8 cellular contexts compared by ENCODE assay signal in genomic region chr6:30544666-30545272, GRCh38. TPM values are rescaled to one million over a fixed set of nuclear protein-coding genes. Genes with fewer than 3 reads are reported as not detected.
DNase-seq lines count a peak whose midpoint lies in the region; ATAC-seq and TF ChIP-seq lines count a peak whose summit lies in the region.

No MANE protein-coding gene starts in this region.

- no peak overlapping the region for H3K9ac ChIP-seq in HCT116 (ENCODE audit: low read length)

- peaks cover 7% of the 10 kb centered on the region for H3K27me3 Mint-ChIP-seq in brain

- peak; percentile 48 for TF ChIP-seq RAD21 in HCT116 (IDR thresholded peaks at IDR 0.05; ENCODE audit: low read depth)

- no peaks in the 10 kb centered on the region for H3K27me3 ChIP-seq in HCT116 (ENCODE audit: insufficient read depth, low read length)
- no peaks in the 10 kb centered on the region for H3K27me3 ChIP-seq in stomach

- intact Hi-C loops in HCT116 (cut with micrococcal nuclease) (loop anchor here (1.0 to 5.0 kb wide), 2 partner anchors 61 to 188 kb away; no protein-coding TSS in a partner anchor), stomach (cut with DNase I; ENCODE audit: low total_unique reads) (loop anchor here (5.0 to 10.0 kb wide), 2 partner anchors 50 to 62 kb away; no protein-coding TSS in a partner anchor)

- H3K9me3 Mint-ChIP-seq in brain = no peaks in the 10 kb centered on the region

- ATAC-seq in HCT116 = peak; percentile 68
- ATAC-seq in HG02840 (IDR thresholded peaks at IDR 0.05; ENCODE audit: low FRiP score, unreplicated experiment) = no peak

- CTCF ChIA-PET in HCT116 (lab: Charles Lee) = interaction anchor here (0.6 to 2.4 kb wide), 26 partner anchors 8 to 543 kb away, joined by 3 to 28 read pairs (median 5); partner anchors contain the start of genes ABCF1, GNL1, MDC1 and PRR3

- H3K27ac ChIP-seq in HCT116 (ENCODE audit: low read depth, low read length) (no peak overlapping the region), stomach (no peak overlapping the region)

- no peak for TF ChIP-seq POLR2A in HCT116 (IDR thresholded peaks at IDR 0.05; ENCODE audit: borderline replicate concordance, extremely low read depth, insufficient read depth, insufficient read length)
- TF ChIP-seq POLR2A in stomach (IDR thresholded peaks at IDR 0.05) = no peak

- no peak for TF ChIP-seq EP300 in stomach (IDR thresholded peaks at IDR 0.05)

- no peak overlapping the region for H2AFZ ChIP-seq in HCT116 (ENCODE audit: low read depth, low read length, poor library complexity, severe bottlenecking)

- peaks cover 13% of the 10 kb centered on the region for H3K36me3 Mint-ChIP-seq in brain

- H3K79me2 ChIP-seq in HCT116 (ENCODE audit: insufficient read depth, low read length) = no peaks in the 10 kb centered on the region

- DNase-seq in DMS 273 treated with DMSO at 0.1 percent for 48 hours (lab: John Stamatoyannopoulos, UW) (peak; percentile 40), HCT116 (ENCODE audit: low read depth, low spot score) (peak; percentile 36), NCI-H82 (lab: John Stamatoyannopoulos, UW) (peak; percentile 64), iris pigment epithelial cell (ENCODE audit: low read depth) (peak; percentile 78), stomach (no peak)
- no peak for DNase-seq in effector CD8-positive, alpha-beta T cell (lab: John Stamatoyannopoulos, UW)

- H3K4me1 ChIP-seq in HCT116 (ENCODE audit: control insufficient read depth in 1 of 2, insufficient read depth in 2 of 2, low read length in 2 of 2) (peaks cover 0 to 10% of the 10 kb centered on the region in 2 experiments; a peak in 2 of 4 replicates), stomach (peaks cover 8 to 25% (median 9%) of the 10 kb centered on the region in 4 donors)

- peak overlapping the region in 2 of 5 experiments; percentile 4 to 58 for H3K4me3 Mint-ChIP-seq in brain

- no peaks in the 10 kb centered on the region for H4K20me1 ChIP-seq in HCT116 (ENCODE audit: insufficient read depth)

- 26 to 33% (median 28%) methylated on average over 6 of the region's 6 CpGs for WGBS in stomach, 5 donors

- peak overlapping the region; percentile 22 to 60 (median 56) for H3K27ac Mint-ChIP-seq in brain

- H3K4me2 ChIP-seq in HCT116 (ENCODE audit: low read length) = no peak overlapping the region

- H3K9me3 ChIP-seq in HCT116 (ENCODE audit: control insufficient read depth in 1 of 2, insufficient read depth in 1 of 2, low read depth in 1 of 2, low read length in 2 of 2) (no peaks in the 10 kb centered on the region), stomach (no peaks in the 10 kb centered on the region)

- RAD21 ChIA-PET in HCT116 (lab: Charles Lee; ENCODE audit: low non-redundant PET in 1 of 2, low total read pairs in 2 of 2, uncharacterized antibody in 2 of 2, unreplicated experiment in 2 of 2) = interaction anchor here (0.7 to 1.0 kb wide), 3 partner anchors 61 to 63 kb away, joined by 3 to 4 read pairs (median 4); no protein-coding TSS in a partner anchor

- H3K4me3 ChIP-seq in HCT116 (replicated peaks in 1 of 2; ENCODE audit: low read depth in 1 of 2, low read length in 2 of 2) (no peak overlapping the region), stomach (no peak overlapping the region)

- peaks cover 28% of the 10 kb centered on the region for H3K4me1 Mint-ChIP-seq in brain

- H3K36me3 ChIP-seq in HCT116 (ENCODE audit: control insufficient read depth in 1 of 2, insufficient read depth in 2 of 2, low read length in 2 of 2) (peaks cover 0 to 9% of the 10 kb centered on the region in 2 experiments; a peak in 1 of 4 replicates), stomach (peaks cover 26 to 50% (median 44%) of the 10 kb centered on the region in 4 donors)

- TF ChIP-seq CTCF in HCT116 (IDR thresholded peaks at IDR 0.05 in 2 of 3, conservative IDR thresholded peaks at IDR 0.05 in 1 of 3; ENCODE audit: borderline replicate concordance in 1 of 3, insufficient read depth in 1 of 3, low read depth in 2 of 3, low read length in 2 of 3) (peak; percentile 63 to 82 (median 70); a peak in 5 of 6 replicates), brain (conservative IDR thresholded peaks at IDR 0.05) (peak; percentile 52 to 79), stomach (IDR thresholded peaks at IDR 0.05) (peak in 5 of 7 experiments; percentile 50 to 80 (median 76))

- H3K9me2 ChIP-seq in HCT116 (ENCODE audit: insufficient read depth) = no peaks in the 10 kb centered on the region

- POLR2A ChIA-PET in HCT116 (lab: Charles Lee) = interaction anchor here (0.6 to 1.3 kb wide), 5 partner anchors 8 to 68 kb away, joined by 3 to 10 read pairs (median 4); partner anchors contain the start of genes GNL1 and PRR3

- TSS peak; percentile 11 for BruUV-seq in HCT116 (replicated peaks; lab: Mats Ljungman, UMichigan)

TF ChIP-seq in HCT116, 20 proteins besides CTCF, POLR2A, EP300 and RAD21 (continues in another document):
- TF ChIP-seq CBX3 (IDR thresholded peaks at IDR 0.05; ENCODE audit: low read depth) (no peak), ZBTB33 (IDR thresholded peaks at IDR 0.05; ENCODE audit: extremely low read depth, insufficient replicate concordance, low read length) (no peak), YY1 (IDR thresholded peaks at IDR 0.05; ENCODE audit: extremely low read depth, insufficient replicate concordance, low read depth, low read length) (no peak), SIN3A (IDR thresholded peaks at IDR 0.05; ENCODE audit: low read depth) (no peak), POLR2AphosphoS5 (IDR thresholded peaks at IDR 0.05; ENCODE audit: low read depth, low read length) (no peak), EGR1 (IDR thresholded peaks at IDR 0.05; ENCODE audit: low read depth) (no peak), CEBPB (IDR thresholded peaks at IDR 0.05; ENCODE audit: low read depth) (no peak), ELF1 (IDR thresholded peaks at IDR 0.05; ENCODE audit: borderline replicate concordance, low read depth) (no peak), SRF (IDR thresholded peaks at IDR 0.05; ENCODE audit: low read depth) (no peak)
- TF ChIP-seq, protein P1, sequence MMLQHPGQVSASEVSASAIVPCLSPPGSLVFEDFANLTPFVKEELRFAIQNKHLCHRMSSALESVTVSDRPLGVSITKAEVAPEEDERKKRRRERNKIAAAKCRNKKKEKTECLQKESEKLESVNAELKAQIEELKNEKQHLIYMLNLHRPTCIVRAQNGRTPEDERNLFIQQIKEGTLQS (IDR thresholded peaks at IDR 0.05) = no peak
- TF ChIP-seq, protein P2, sequence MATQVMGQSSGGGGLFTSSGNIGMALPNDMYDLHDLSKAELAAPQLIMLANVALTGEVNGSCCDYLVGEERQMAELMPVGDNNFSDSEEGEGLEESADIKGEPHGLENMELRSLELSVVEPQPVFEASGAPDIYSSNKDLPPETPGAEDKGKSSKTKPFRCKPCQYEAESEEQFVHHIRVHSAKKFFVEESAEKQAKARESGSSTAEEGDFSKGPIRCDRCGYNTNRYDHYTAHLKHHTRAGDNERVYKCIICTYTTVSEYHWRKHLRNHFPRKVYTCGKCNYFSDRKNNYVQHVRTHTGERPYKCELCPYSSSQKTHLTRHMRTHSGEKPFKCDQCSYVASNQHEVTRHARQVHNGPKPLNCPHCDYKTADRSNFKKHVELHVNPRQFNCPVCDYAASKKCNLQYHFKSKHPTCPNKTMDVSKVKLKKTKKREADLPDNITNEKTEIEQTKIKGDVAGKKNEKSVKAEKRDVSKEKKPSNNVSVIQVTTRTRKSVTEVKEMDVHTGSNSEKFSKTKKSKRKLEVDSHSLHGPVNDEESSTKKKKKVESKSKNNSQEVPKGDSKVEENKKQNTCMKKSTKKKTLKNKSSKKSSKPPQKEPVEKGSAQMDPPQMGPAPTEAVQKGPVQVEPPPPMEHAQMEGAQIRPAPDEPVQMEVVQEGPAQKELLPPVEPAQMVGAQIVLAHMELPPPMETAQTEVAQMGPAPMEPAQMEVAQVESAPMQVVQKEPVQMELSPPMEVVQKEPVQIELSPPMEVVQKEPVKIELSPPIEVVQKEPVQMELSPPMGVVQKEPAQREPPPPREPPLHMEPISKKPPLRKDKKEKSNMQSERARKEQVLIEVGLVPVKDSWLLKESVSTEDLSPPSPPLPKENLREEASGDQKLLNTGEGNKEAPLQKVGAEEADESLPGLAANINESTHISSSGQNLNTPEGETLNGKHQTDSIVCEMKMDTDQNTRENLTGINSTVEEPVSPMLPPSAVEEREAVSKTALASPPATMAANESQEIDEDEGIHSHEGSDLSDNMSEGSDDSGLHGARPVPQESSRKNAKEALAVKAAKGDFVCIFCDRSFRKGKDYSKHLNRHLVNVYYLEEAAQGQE (IDR thresholded peaks at IDR 0.05; ENCODE audit: low read depth) = no peak

RNA-seq across cellular contexts. Expression of gene GNL1, which starts 11.5 kb away (rescaled TPM):
- 113 TPM for total RNA-seq in HCT116 (2021; ENCODE audit: unreplicated experiment)
- polyA plus RNA-seq in HCT116 (2012) = 90.2 and 92.6 TPM in 2 replicates
- 167 TPM for polyA plus RNA-seq in brain (ENCODE audit: insufficient read depth, low read depth, low replicate concordance)
- 10 to 100 TPM; 12.7 to 39.7 (median 19.2) TPM for total RNA-seq in stomach
- polyA plus RNA-seq in stomach = 10 to 100 TPM; 42.6 to 53.3 (median 48.9) TPM

RNA-seq across cellular contexts. Expression of gene PRR3, which starts 12.3 kb away (rescaled TPM):
- total RNA-seq in HCT116 (2021; ENCODE audit: unreplicated experiment) (16.7 TPM), stomach (10 to 100 TPM in 2 of 5 donors, under 1 TPM in 1, not detected in 2; 0.89 to 10.7 (median 10.5) TPM)
- 6.5 and 12.9 TPM in 2 replicates for polyA plus RNA-seq in HCT116 (2012)
- polyA plus RNA-seq in brain (ENCODE audit: insufficient read depth, low read depth, low replicate concordance) (39.4 TPM), stomach (1 to 10 TPM; 4.1 to 7.1 (median 5.5) TPM)

RNA-seq across cellular contexts. Expression of gene ABCF1, which starts 26.5 kb away (rescaled TPM):
- 53.3 TPM for total RNA-seq in HCT116 (2021; ENCODE audit: unreplicated experiment)
- polyA plus RNA-seq in HCT116 (2012) = 40.6 and 41.5 TPM in 2 replicates
- polyA plus RNA-seq in brain (ENCODE audit: insufficient read depth, low read depth, low replicate concordance) = 100 TPM
- total RNA-seq in stomach = 10 to 100 TPM in 4 of 5 donors, 1 to 10 TPM in 1; 7.6 to 32.6 (median 28.3) TPM
- polyA plus RNA-seq in stomach = 10 to 100 TPM; 17.1 to 28.0 (median 26.8) TPM

RNA-seq across cellular contexts. Expression of gene HLA-E, which starts 55.5 kb away (rescaled TPM):
- total RNA-seq in HCT116 (2021; ENCODE audit: unreplicated experiment) (108 TPM), stomach (100 to 1,000 TPM; 182 to 566 (median 272) TPM)
- polyA plus RNA-seq in HCT116 (2012) = 130 and 147 TPM in 2 replicates
- polyA plus RNA-seq in brain (ENCODE audit: insufficient read depth, low read depth, low replicate concordance) (173 TPM), stomach (100 to 1,000 TPM; 120 to 300 (median 121) TPM)

Comparison
In these comparisons a context has a peak if more than half of its experiments do, and no peak if none do; other contexts are left out.
1. DNase-seq: peak in DMS 273 treated with DMSO at 0.1 percent for 48 hours (single experiment), HCT116 (single experiment), NCI-H82 (single experiment) and iris pigment epithelial cell (single experiment); none in stomach (single experiment) and effector CD8-positive, alpha-beta T cell (single experiment).
2. Peak in every context shown above with its lines, with median percentiles within 50 percentile points of each other: CTCF ChIP-seq.